In genomic region chr5:10354048-10354872, GRCh38 we compare ENCODE assay signal across 8 cellular contexts. TPM values are rescaled to one million over a fixed set of nuclear protein-coding genes. Genes with fewer than 3 reads are reported as not detected.
A peak's percentile ranks its signal among the peaks of the same experiment; 100 is the strongest.
DNase-seq lines count a peak whose midpoint lies in the region; ATAC-seq and TF ChIP-seq lines count a peak whose summit lies in the region.

No MANE protein-coding gene starts in this region.

- H3K4me3 ChIP-seq in fibroblast of pulmonary artery (replicated peaks; ENCODE audit: low read depth, low read length) (peak overlapping the region; percentile 77), neuronal stem cell (ENCODE audit: low read length in 2 of 2) (peak overlapping the region; percentile 75 to 98), vagina (peak overlapping the region; percentile 86 to 91)

- DNase-seq in NOMO-1 treated with DMSO at 0.1 percent for 48 hours (lab: John Stamatoyannopoulos, UW; ENCODE audit: unreplicated experiment), result peak; percentile 67
- peak; percentile 63 to 69 for DNase-seq in activated T-cell treated with anti-CD3 and anti-CD28 coated beads, Interleukin-2, amount 50 U/mL, for 48 hours
- peak; percentile 63 for DNase-seq in fibroblast of pulmonary artery (ENCODE audit: low read depth)
- DNase-seq in neuronal stem cell (ENCODE audit: low spot score), result peak; percentile 54
- DNase-seq in vagina (ENCODE audit: extremely low spot score in 2 of 2), result no peak

- H3K4me2 ChIP-seq in neuronal stem cell (ENCODE audit: insufficient read depth, low read length, poor library complexity, severe bottlenecking), result peak overlapping the region; percentile 34

- H3K23ac ChIP-seq in neuronal stem cell (ENCODE audit: low read depth, low read length, poor library complexity), result peak overlapping the region; percentile 100

- H3K27me3 ChIP-seq in neuronal stem cell (ENCODE audit: control insufficient read depth in 3 of 3, insufficient read depth in 3 of 3, low read depth in 1 of 3, low read length in 3 of 3) (no peaks in the 10 kb centered on the region), vagina (no peaks in the 10 kb centered on the region)

- no peak overlapping the region for H3K14ac ChIP-seq in neuronal stem cell (ENCODE audit: low read length)

- TF ChIP-seq CTCF in 22Rv1 (IDR thresholded peaks at IDR 0.05), result no peak
- no peak for TF ChIP-seq CTCF in fibroblast of pulmonary artery (IDR thresholded peaks at IDR 0.05; ENCODE audit: low read length, missing control alignments)
- TF ChIP-seq CTCF in vagina (IDR thresholded peaks at IDR 0.05), result no peak

- TF ChIP-seq POLR2A in vagina (IDR thresholded peaks at IDR 0.05), result no peak

- peaks cover 10 to 17% of the 10 kb centered on the region in 2 donors for H3K4me1 ChIP-seq in neuronal stem cell (ENCODE audit: control insufficient read depth in 2 of 2, insufficient read depth in 1 of 2, low read depth in 1 of 2, low read length in 2 of 2)
- peaks cover 37% of the 10 kb centered on the region for H3K4me1 ChIP-seq in vagina

- peak overlapping the region; percentile 60 for H2AK5ac ChIP-seq in neuronal stem cell (ENCODE audit: low read depth, low read length)

- peak overlapping the region; percentile 99 for H3K18ac ChIP-seq in neuronal stem cell (ENCODE audit: low read length)

- H2BK12ac ChIP-seq in neuronal stem cell (ENCODE audit: low read length), result peak overlapping the region; percentile 46

- no peak overlapping the region for H3K4ac ChIP-seq in neuronal stem cell (ENCODE audit: low read length)

- H2BK120ac ChIP-seq in neuronal stem cell (ENCODE audit: low read depth, low read length), result no peak overlapping the region

- peak overlapping the region; percentile 90 for H2BK15ac ChIP-seq in neuronal stem cell (ENCODE audit: low read length)

- peak overlapping the region; percentile 91 for H2AFZ ChIP-seq in neuronal stem cell (ENCODE audit: low read length)

- peak overlapping the region; percentile 94 for H2BK5ac ChIP-seq in neuronal stem cell (ENCODE audit: low read length)

- no peak overlapping the region for H4K91ac ChIP-seq in neuronal stem cell (ENCODE audit: low read depth, low read length, poor library complexity)

- peaks cover 0 to under 1% of the 10 kb centered on the region in 2 donors for H3K9me3 ChIP-seq in neuronal stem cell (replicated peaks in 1 of 2; ENCODE audit: control insufficient read depth in 2 of 2, insufficient read depth in 1 of 2, low read depth in 1 of 2, low read length in 2 of 2)
- H3K9me3 ChIP-seq in vagina, result no peaks in the 10 kb centered on the region

- H3K9ac ChIP-seq in neuronal stem cell (ENCODE audit: low read depth, low read length, poor library complexity), result peak overlapping the region; percentile 98

- no peak overlapping the region for H4K8ac ChIP-seq in neuronal stem cell (ENCODE audit: low read depth, low read length)

- H3K27ac ChIP-seq in 22Rv1, result peak overlapping the region; percentile 95
- H3K27ac ChIP-seq in neuronal stem cell (replicated peaks; ENCODE audit: low read length), result peak overlapping the region; percentile 99
- H3K27ac ChIP-seq in vagina, result peak overlapping the region; percentile 98

- ATAC-seq in GM18517 (IDR thresholded peaks at IDR 0.05; ENCODE audit: unreplicated experiment) (peak; percentile 29), HG03066 (IDR thresholded peaks at IDR 0.05; ENCODE audit: low read depth, unreplicated experiment) (peak; percentile 17)

- H3K79me1 ChIP-seq in neuronal stem cell (ENCODE audit: low read depth, low read length), result no peaks in the 10 kb centered on the region

- intact Hi-C loops in vagina (cut with DNase I), result no loop called here

- WGBS in neuronal stem cell (ENCODE audit: extremely low coverage in 2 of 2, insufficient read length in 2 of 2, insufficient replicate concordance in 1 of 2), 2 donors, result no CpG with 5 or more reads among the region's 54 CpGs

- H3K36me3 ChIP-seq in neuronal stem cell (replicated peaks in 1 of 2; ENCODE audit: control insufficient read depth in 2 of 2, insufficient read depth in 2 of 2, low read length in 2 of 2) (peaks cover 0 to 18% of the 10 kb centered on the region in 2 donors), vagina (no peaks in the 10 kb centered on the region)

RNA-seq across cellular contexts. Expression of gene MARCHF6, which starts 0.8 kb away (rescaled TPM):
- polyA plus RNA-seq in neuronal stem cell (2013, experiment 1 of 2), result 73.3 TPM
- 72.6 TPM for polyA plus RNA-seq in neuronal stem cell (2013, experiment 2 of 2)
- total RNA-seq in vagina, result 68.8 TPM

RNA-seq across cellular contexts. Expression of gene CMBL, which starts 46.6 kb away (rescaled TPM):
- polyA plus RNA-seq in neuronal stem cell (2013, experiment 1 of 2), result 36.5 TPM
- 35.9 TPM for polyA plus RNA-seq in neuronal stem cell (2013, experiment 2 of 2)
- total RNA-seq in vagina, result 5.9 TPM

Comparison
In these comparisons a context has a peak if more than half of its experiments do, and no peak if none do; other contexts are left out.
1. DNase-seq: peak in NOMO-1 treated with DMSO at 0.1 percent for 48 hours (single experiment), activated T-cell treated with anti-CD3 and anti-CD28 coated beads, Interleukin-2, amount 50 U/mL, for 48 hours (2 of 2), fibroblast of pulmonary artery (single experiment) and neuronal stem cell (single experiment); none in vagina (0 of 2).
2. Peak in every context shown above with its lines, with median percentiles within 50 percentile points of each other: H3K27ac ChIP-seq and H3K4me3 ChIP-seq.